9 cellular contexts compared by ENCODE assay signal in the genomic region with DNA sequence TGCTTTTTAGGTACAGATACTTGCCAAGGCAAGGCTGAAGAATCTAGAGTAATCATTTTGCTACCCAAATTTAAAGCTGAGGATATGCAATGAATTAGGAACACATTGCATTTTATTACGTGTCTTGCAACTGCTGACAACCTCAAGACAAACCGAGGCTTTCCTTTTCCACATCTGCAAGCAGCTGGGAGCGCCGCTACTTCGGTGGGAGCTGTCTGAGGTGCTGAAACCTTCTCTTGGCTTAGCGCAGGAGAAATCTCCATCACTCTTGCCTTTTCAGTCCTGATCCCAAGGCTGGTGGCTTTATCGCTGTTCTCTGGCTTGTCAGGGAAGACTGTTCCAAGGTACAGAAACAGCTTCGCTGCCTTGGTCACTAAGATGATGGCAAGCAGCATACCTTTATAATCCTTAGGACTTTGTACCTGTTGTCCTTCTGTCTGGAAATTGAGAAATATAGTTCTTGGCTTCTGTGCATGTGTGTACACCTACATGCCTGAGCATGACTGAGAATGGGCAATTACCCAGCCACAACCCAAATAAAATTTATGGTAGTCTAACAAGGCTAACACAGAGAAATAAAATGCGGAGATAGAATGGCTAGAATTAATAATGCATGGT. TPM values are rescaled to one million over a fixed set of nuclear protein-coding genes. Genes with fewer than 3 reads are reported as not detected.
A peak's percentile ranks its signal among the peaks of the same experiment; 100 is the strongest.
DNase-seq lines count a peak whose midpoint lies in the region; ATAC-seq and TF ChIP-seq lines count a peak whose summit lies in the region.
"Not testable (repeated sequence)": the region's sequence is repeated elsewhere in the genome, so short reads cannot be mapped to it uniquely, and the experiment has no call there.
"Had no signal": no experiment of that assay in that cellular context is flagged by ENCODE, and none has a peak within 500 bp of the region (broad histone marks: within the 10 kb centered on the region; RNA-seq: fewer than 3 reads in every experiment).

No MANE protein-coding gene starts in this region.

- CTCF ChIA-PET in activated CD8-positive, alpha-beta T cell treated with anti-CD3 and anti-CD28 coated beads for 36 hours (lab: Charles Lee): not testable (repeated sequence)

- H3K4me1 Mint-ChIP-seq in activated CD8-positive, alpha-beta T cell treated with anti-CD3 and anti-CD28 coated beads for 36 hours (ENCODE audit: low read depth): not testable (repeated sequence)

- H3K36me3 ChIP-seq in cardiac muscle cell: not testable (repeated sequence)

- H3K9me3 Mint-ChIP-seq in activated CD8-positive, alpha-beta T cell treated with anti-CD3 and anti-CD28 coated beads for 36 hours: not testable (repeated sequence)

- POLR2A ChIA-PET in activated CD8-positive, alpha-beta T cell treated with anti-CD3 and anti-CD28 coated beads for 36 hours (lab: Charles Lee): not testable (repeated sequence)

- H3K4me3 ChIP-seq in choroid plexus epithelial cell (ENCODE audit: low read depth, low read length); cardiac muscle cell: not testable (repeated sequence)

- peaks cover 24% of the 10 kb centered on the region for H3K27me3 ChIP-seq in cardiac muscle cell

- ATAC-seq in activated CD8-positive, alpha-beta T cell treated with anti-CD3 and anti-CD28 coated beads for 36 hours; stimulated activated naive CD8-positive, alpha-beta T cell treated with anti-CD3 and anti-CD28 coated beads, Interleukin-15, Interleukin-2, amounts not matched to agents 100 U/mL and 50 U/mL, for 24 hours: not testable (repeated sequence)

- not testable (repeated sequence) for H3K27me3 Mint-ChIP-seq in activated CD8-positive, alpha-beta T cell treated with anti-CD3 and anti-CD28 coated beads for 36 hours

- peak; percentile 60 for DNase-seq in Daoy (ENCODE audit: low read depth)
- DNase-seq in HuH-7.5 (ENCODE audit: low spot score): peak; percentile 26
- DNase-seq in activated CD8-positive, alpha-beta T cell treated with anti-CD3 and anti-CD28 coated beads for 36 hours: peak; percentile 33
- peak; percentile 54 for DNase-seq in choroid plexus epithelial cell (ENCODE audit: low read depth)
- DNase-seq in cardiac muscle cell (ENCODE audit: low read depth in 1 of 2, low spot score in 1 of 2): peak; percentile 47 to 86
- peak; percentile 38 for DNase-seq in midbrain (lab: John Stamatoyannopoulos, UW)
- peak; percentile 22 for DNase-seq in stimulated activated naive CD8-positive, alpha-beta T cell treated with anti-CD3 and anti-CD28 coated beads, Interleukin-15, Interleukin-2, amounts not matched to agents 100 U/mL and 50 U/mL, for 24 hours

- TF ChIP-seq CTCF in activated CD8-positive, alpha-beta T cell treated with anti-CD3 and anti-CD28 coated beads for 36 hours (IDR thresholded peaks at IDR 0.05); choroid plexus epithelial cell (conservative IDR thresholded peaks at IDR 0.05; ENCODE audit: low read depth, low read length); cardiac muscle cell (IDR thresholded peaks at IDR 0.05; ENCODE audit: low read depth, low read length): not testable (repeated sequence)

- H3K4me3 Mint-ChIP-seq in activated CD8-positive, alpha-beta T cell treated with anti-CD3 and anti-CD28 coated beads for 36 hours: not testable (repeated sequence)

- H3K4me1 ChIP-seq in cardiac muscle cell (ENCODE audit: low read depth): not testable (repeated sequence)

- intact Hi-C loops in activated CD8-positive, alpha-beta T cell treated with anti-CD3 and anti-CD28 coated beads for 36 hours (cut with micrococcal nuclease): not testable (repeated sequence)

- H3K27ac Mint-ChIP-seq in activated CD8-positive, alpha-beta T cell treated with anti-CD3 and anti-CD28 coated beads for 36 hours: not testable (repeated sequence)

- H3K9me3 ChIP-seq in cardiac muscle cell (ENCODE audit: low read depth): not testable (repeated sequence)

- not testable (repeated sequence) for H3K36me3 Mint-ChIP-seq in activated CD8-positive, alpha-beta T cell treated with anti-CD3 and anti-CD28 coated beads for 36 hours (ENCODE audit: low read depth)

- not testable (repeated sequence) for H3K27ac ChIP-seq in cardiac muscle cell

TF ChIP-seq in PFSK-1, 5 proteins besides CTCF, POLR2A, EP300 and RAD21:
- TF ChIP-seq, protein P1, sequence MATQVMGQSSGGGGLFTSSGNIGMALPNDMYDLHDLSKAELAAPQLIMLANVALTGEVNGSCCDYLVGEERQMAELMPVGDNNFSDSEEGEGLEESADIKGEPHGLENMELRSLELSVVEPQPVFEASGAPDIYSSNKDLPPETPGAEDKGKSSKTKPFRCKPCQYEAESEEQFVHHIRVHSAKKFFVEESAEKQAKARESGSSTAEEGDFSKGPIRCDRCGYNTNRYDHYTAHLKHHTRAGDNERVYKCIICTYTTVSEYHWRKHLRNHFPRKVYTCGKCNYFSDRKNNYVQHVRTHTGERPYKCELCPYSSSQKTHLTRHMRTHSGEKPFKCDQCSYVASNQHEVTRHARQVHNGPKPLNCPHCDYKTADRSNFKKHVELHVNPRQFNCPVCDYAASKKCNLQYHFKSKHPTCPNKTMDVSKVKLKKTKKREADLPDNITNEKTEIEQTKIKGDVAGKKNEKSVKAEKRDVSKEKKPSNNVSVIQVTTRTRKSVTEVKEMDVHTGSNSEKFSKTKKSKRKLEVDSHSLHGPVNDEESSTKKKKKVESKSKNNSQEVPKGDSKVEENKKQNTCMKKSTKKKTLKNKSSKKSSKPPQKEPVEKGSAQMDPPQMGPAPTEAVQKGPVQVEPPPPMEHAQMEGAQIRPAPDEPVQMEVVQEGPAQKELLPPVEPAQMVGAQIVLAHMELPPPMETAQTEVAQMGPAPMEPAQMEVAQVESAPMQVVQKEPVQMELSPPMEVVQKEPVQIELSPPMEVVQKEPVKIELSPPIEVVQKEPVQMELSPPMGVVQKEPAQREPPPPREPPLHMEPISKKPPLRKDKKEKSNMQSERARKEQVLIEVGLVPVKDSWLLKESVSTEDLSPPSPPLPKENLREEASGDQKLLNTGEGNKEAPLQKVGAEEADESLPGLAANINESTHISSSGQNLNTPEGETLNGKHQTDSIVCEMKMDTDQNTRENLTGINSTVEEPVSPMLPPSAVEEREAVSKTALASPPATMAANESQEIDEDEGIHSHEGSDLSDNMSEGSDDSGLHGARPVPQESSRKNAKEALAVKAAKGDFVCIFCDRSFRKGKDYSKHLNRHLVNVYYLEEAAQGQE (IDR thresholded peaks at IDR 0.05; ENCODE audit: insufficient read depth in 1 of 2, low read depth in 2 of 2, low read length in 2 of 2): peak; percentile 86 to 92

RNA-seq across cellular contexts. Expression of a gene that starts 3.4 kb away (rescaled TPM):
- 0.24 and 0.91 TPM in 2 replicates for total RNA-seq in Daoy (2014; rRNA removed; shearing (Covaris generic))
- polyA plus RNA-seq in PFSK-1 (2012; ENCODE audit: insufficient read length, low read depth): 16.0 TPM
- not detected for total RNA-seq in activated CD8-positive, alpha-beta T cell treated with anti-CD3 and anti-CD28 coated beads for 36 hours
- total RNA-seq in cardiac muscle cell: 0.07 and 0.21 TPM in 2 replicates
- polyA plus RNA-seq in cardiac muscle cell: not detected in 2 replicates
- polyA plus RNA-seq: aorta had no signal
